Comparison of ENCODE assay signal across 1 cellular context in genomic region chr16:88289549-88290344, GRCh38.
TF ChIP-seq lines count a peak whose summit lies in the region.

No MANE protein-coding gene starts in this region.

TF ChIP-seq in H1, 55 proteins besides CTCF, POLR2A, EP300 and RAD21 (continued from another document):
- TF ChIP-seq CHD7 (IDR thresholded peaks at IDR 0.05; ENCODE audit: insufficient replicate concordance, low read length) (no peak), CBX5 (IDR thresholded peaks at IDR 0.05; ENCODE audit: low read depth, low read length) (no peak), POU5F1 (IDR thresholded peaks at IDR 0.05; ENCODE audit: low read depth, low read length) (no peak), RFX5 (IDR thresholded peaks at IDR 0.05; ENCODE audit: borderline replicate concordance, low read depth, low read length) (no peak), KDM4A (IDR thresholded peaks at IDR 0.05; ENCODE audit: low read depth, low read length, severe bottlenecking) (no peak), ZNF274 (IDR thresholded peaks at IDR 0.05; ENCODE audit: borderline replicate concordance, extremely low read depth, low read length) (no peak), E2F6 (IDR thresholded peaks at IDR 0.05) (no peak), BACH1 (IDR thresholded peaks at IDR 0.05; ENCODE audit: low read length) (no peak), JUND (IDR thresholded peaks at IDR 0.05; ENCODE audit: low read length) (no peak)
